ENCODE assay signal across 30 cellular contexts in genomic region chrX:21960569-21960968, GRCh38. TPM values are rescaled to one million over a fixed set of nuclear protein-coding genes. Genes with fewer than 3 reads are reported as not detected.
A peak's percentile ranks its signal among the peaks of the same experiment; 100 is the strongest.
DNase-seq lines count a peak whose midpoint lies in the region; TF ChIP-seq lines count a peak whose summit lies in the region.
"Had no signal": no experiment of that assay in that cellular context is flagged by ENCODE, and none has a peak within 500 bp of the region (broad histone marks: within the 10 kb centered on the region; RNA-seq: fewer than 3 reads in every experiment).

No MANE protein-coding gene starts in this region.

- H3K9me3 ChIP-seq in sigmoid colon: no peaks in the 10 kb centered on the region
- H3K9me3 ChIP-seq: esophagus squamous epithelium, gastroesophageal sphincter had no signal

- H3K27me3 ChIP-seq in sigmoid colon: no peaks in the 10 kb centered on the region
- H3K27me3 ChIP-seq: esophagus squamous epithelium, gastroesophageal sphincter had no signal

- peaks cover 2% of the 10 kb centered on the region for H3K36me3 Mint-ChIP-seq in activated naive CD4-positive, alpha-beta T cell treated with anti-CD3 and anti-CD28 coated beads for 36 hours (ENCODE audit: low read depth)
- H3K36me3 Mint-ChIP-seq in activated naive CD4-positive, alpha-beta T cell treated with anti-CD3 and anti-CD28 coated beads, Interleukin-2, amount 10 ng/mL, durations not matched to agents 7 days and 5 days: peaks cover 2% of the 10 kb centered on the region
- peaks cover 5% of the 10 kb centered on the region for H3K36me3 Mint-ChIP-seq in neural crest cell (ENCODE audit: low read depth)
- H3K36me3 Mint-ChIP-seq: immature natural killer cell; naive thymus-derived CD8-positive, alpha-beta T cell had no signal

- H3K4me3 ChIP-seq in choroid plexus epithelial cell (ENCODE audit: low read depth, low read length): no peak overlapping the region
- H3K4me3 ChIP-seq in sigmoid colon: no peak overlapping the region
- H3K4me3 ChIP-seq: esophagus squamous epithelium, gastroesophageal sphincter had no signal

- WGBS in sigmoid colon, 2 donors: 52 to 56% methylated on average over 3 of the region's 3 CpGs

- no peak for TF ChIP-seq EP300 in sigmoid colon (IDR thresholded peaks at IDR 0.05)

- no peaks in the 10 kb centered on the region for H3K27me3 Mint-ChIP-seq in activated naive CD4-positive, alpha-beta T cell treated with anti-CD3 and anti-CD28 coated beads for 36 hours (ENCODE audit: low read depth)
- no peaks in the 10 kb centered on the region for H3K27me3 Mint-ChIP-seq in activated naive CD4-positive, alpha-beta T cell treated with anti-CD3 and anti-CD28 coated beads, Interleukin-2, amount 10 ng/mL, durations not matched to agents 7 days and 5 days
- H3K27me3 Mint-ChIP-seq in neural crest cell (ENCODE audit: low read depth): no peaks in the 10 kb centered on the region
- H3K27me3 Mint-ChIP-seq: activated CD4-positive, alpha-beta T cell treated with anti-CD3 and anti-CD28 coated beads, Interleukin-2, amount 10 ng/mL, durations not matched to agents 7 days and 5 days; activated CD8-positive, alpha-beta memory T cell treated with anti-CD3 and anti-CD28 coated beads, Interleukin-2, amount 10 ng/mL, durations not matched to agents 7 days and 5 days; dendritic cell treated with granulocyte-macrophage colony-stimulating factor and Interleukin-4, amounts not matched to agents 40 ng/mL and 50 ng/mL, for 4 days; naive thymus-derived CD8-positive, alpha-beta T cell had no signal

- peaks cover 0 to 32% (median 19%) of the 10 kb centered on the region in 4 donors for H3K4me1 ChIP-seq in sigmoid colon
- H3K4me1 ChIP-seq: parathyroid adenoma had no signal

- H3K4me1 Mint-ChIP-seq in activated naive CD4-positive, alpha-beta T cell treated with anti-CD3 and anti-CD28 coated beads for 36 hours (ENCODE audit: low read depth): peaks cover 55% of the 10 kb centered on the region
- peaks cover 33% of the 10 kb centered on the region for H3K4me1 Mint-ChIP-seq in activated naive CD4-positive, alpha-beta T cell treated with anti-CD3 and anti-CD28 coated beads, Interleukin-2, amount 10 ng/mL, durations not matched to agents 7 days and 5 days
- peaks cover 56% of the 10 kb centered on the region for H3K4me1 Mint-ChIP-seq in neural crest cell

- intact Hi-C loops in activated naive CD4-positive, alpha-beta T cell treated with anti-CD3 and anti-CD28 coated beads for 36 hours (cut with micrococcal nuclease): no loop called here
- intact Hi-C loops in sigmoid colon (cut with DNase I): loop anchor here (10.0 kb wide), 2 partner anchors 206 to 1436 kb away; partner anchors contain the start of gene SMPX

- CTCF ChIA-PET in activated naive CD4-positive, alpha-beta T cell treated with anti-CD3 and anti-CD28 coated beads for 36 hours (lab: Charles Lee): interaction anchor here (1.0 kb wide), 1 partner anchor 12 kb away, joined by 3 read pairs; no protein-coding TSS in a partner anchor
- CTCF ChIA-PET in activated naive CD4-positive, alpha-beta T cell treated with anti-CD3 and anti-CD28 coated beads, Interleukin-2, amount 10 ng/mL, durations not matched to agents 7 days and 5 days (lab: Charles Lee): no interaction called here

- no peak for DNase-seq in activated naive CD4-positive, alpha-beta T cell treated with anti-CD3 and anti-CD28 coated beads for 36 hours
- no peak for DNase-seq in activated naive CD4-positive, alpha-beta T cell treated with anti-CD3 and anti-CD28 coated beads, Interleukin-2, amount 10 ng/mL, durations not matched to agents 7 days and 5 days
- DNase-seq in OCI-M1 (lab: John Stamatoyannopoulos, UW): peak; percentile 54
- peak; percentile 39 for DNase-seq in choroid plexus epithelial cell (ENCODE audit: low read depth)
- DNase-seq in neural crest cell (ENCODE audit: low read depth, low spot score): no peak
- no peak for DNase-seq in NOMO-1 treated with dmso at 0.1 percent for 144 hours (lab: John Stamatoyannopoulos, UW; ENCODE audit: unreplicated experiment)
- no peak for DNase-seq in NCI-H1436 treated with DMSO at 0.1 percent for 48 hours (lab: John Stamatoyannopoulos, UW)
- DNase-seq in sigmoid colon: no peak
- DNase-seq: 8988T; activated CD4-positive, alpha-beta T cell treated with anti-CD3 and anti-CD28 coated beads, Interleukin-2, amount 10 ng/mL, durations not matched to agents 7 days and 5 days; activated CD8-positive, alpha-beta memory T cell treated with anti-CD3 and anti-CD28 coated beads, Interleukin-2, amount 10 ng/mL, durations not matched to agents 7 days and 5 days; activated naive CD4-positive, alpha-beta T cell treated with anti-CD3 and anti-CD28 coated beads, Interleukin-2, amount 50 U/mL, for 16 hours; activated T-cell treated with anti-CD3 and anti-CD28 coated beads, Interleukin-2, amount 50 U/mL, for 48 hours; amygdala; esophagus squamous epithelium; HCEC 1CT; hypothalamus; immature natural killer cell; midbrain; naive thymus-derived CD8-positive, alpha-beta T cell; NCI-H446; NCI-H82; right cardiac atrium; stimulated activated CD4-positive, alpha-beta T cell treated with anti-CD3 and anti-CD28 coated beads, Interleukin-12 subunit alpha, Interleukin-12 subunit beta, amount 100 ng/mL, for 4 hours; stimulated activated CD4-positive, alpha-beta T cell treated with anti-CD3 and anti-CD28 coated beads, Interleukin-4, amount 100 ng/mL, for 4 hours; stimulated activated naive CD4-positive, alpha-beta T cell; WERI-Rb-1 had no signal

- no peak overlapping the region for H3K4me3 Mint-ChIP-seq in activated naive CD4-positive, alpha-beta T cell treated with anti-CD3 and anti-CD28 coated beads for 36 hours
- no peak overlapping the region for H3K4me3 Mint-ChIP-seq in activated naive CD4-positive, alpha-beta T cell treated with anti-CD3 and anti-CD28 coated beads, Interleukin-2, amount 10 ng/mL, durations not matched to agents 7 days and 5 days
- H3K4me3 Mint-ChIP-seq in neural crest cell: peak overlapping the region; percentile 13
- H3K4me3 Mint-ChIP-seq: activated CD4-positive, alpha-beta T cell treated with anti-CD3 and anti-CD28 coated beads, Interleukin-2, amount 10 ng/mL, durations not matched to agents 7 days and 5 days; activated CD8-positive, alpha-beta memory T cell treated with anti-CD3 and anti-CD28 coated beads, Interleukin-2, amount 10 ng/mL, durations not matched to agents 7 days and 5 days; dendritic cell treated with granulocyte-macrophage colony-stimulating factor and Interleukin-4, amounts not matched to agents 40 ng/mL and 50 ng/mL, for 4 days had no signal

- TF ChIP-seq POLR2A in sigmoid colon (IDR thresholded peaks at IDR 0.05): no peak

- TF ChIP-seq CTCF in choroid plexus epithelial cell (conservative IDR thresholded peaks at IDR 0.05; ENCODE audit: low read depth, low read length) (no peak), neural crest cell (conservative IDR thresholded peaks at IDR 0.05) (no peak), sigmoid colon (IDR thresholded peaks at IDR 0.05) (no peak)

- H3K9me3 Mint-ChIP-seq in activated naive CD4-positive, alpha-beta T cell treated with anti-CD3 and anti-CD28 coated beads for 36 hours: no peaks in the 10 kb centered on the region
- H3K9me3 Mint-ChIP-seq in activated naive CD4-positive, alpha-beta T cell treated with anti-CD3 and anti-CD28 coated beads, Interleukin-2, amount 10 ng/mL, durations not matched to agents 7 days and 5 days: no peaks in the 10 kb centered on the region
- no peaks in the 10 kb centered on the region for H3K9me3 Mint-ChIP-seq in neural crest cell
- H3K9me3 Mint-ChIP-seq: activated CD4-positive, alpha-beta T cell treated with anti-CD3 and anti-CD28 coated beads, Interleukin-2, amount 10 ng/mL, durations not matched to agents 7 days and 5 days; dendritic cell treated with granulocyte-macrophage colony-stimulating factor and Interleukin-4, amounts not matched to agents 40 ng/mL and 50 ng/mL, for 4 days; naive thymus-derived CD8-positive, alpha-beta T cell had no signal

- H3K27ac ChIP-seq in sigmoid colon: peak overlapping the region in 1 of 4 donors; percentile 41
- H3K27ac ChIP-seq: esophagus squamous epithelium, gastroesophageal sphincter, parathyroid adenoma, WERI-Rb-1 had no signal

- peak overlapping the region; percentile 13 for H3K27ac Mint-ChIP-seq in activated naive CD4-positive, alpha-beta T cell treated with anti-CD3 and anti-CD28 coated beads for 36 hours
- no peak overlapping the region for H3K27ac Mint-ChIP-seq in activated naive CD4-positive, alpha-beta T cell treated with anti-CD3 and anti-CD28 coated beads, Interleukin-2, amount 10 ng/mL, durations not matched to agents 7 days and 5 days
- H3K27ac Mint-ChIP-seq in neural crest cell (ENCODE audit: unreplicated experiment): no peak overlapping the region
- H3K27ac Mint-ChIP-seq: dendritic cell treated with granulocyte-macrophage colony-stimulating factor and Interleukin-4, amounts not matched to agents 40 ng/mL and 50 ng/mL, for 4 days had no signal

- H3K36me3 ChIP-seq in sigmoid colon: no peaks in the 10 kb centered on the region
- H3K36me3 ChIP-seq: esophagus squamous epithelium, gastroesophageal sphincter, WERI-Rb-1 had no signal

RNA-seq across cellular contexts. Expression of gene SMS, which starts 20.1 kb away (rescaled TPM):
- 100 to 1,000 TPM; 148 to 156 TPM for total RNA-seq in activated naive CD4-positive, alpha-beta T cell treated with anti-CD3 and anti-CD28 coated beads for 36 hours
- total RNA-seq in neural crest cell: 346 and 354 TPM in 2 replicates
- total RNA-seq in sigmoid colon: 10 to 100 TPM; 62.6 to 84.5 (median 70.0) TPM
- 10 to 100 TPM; 64.3 to 65.8 (median 64.5) TPM for polyA plus RNA-seq in sigmoid colon

Comparison
In these comparisons a context has a peak if more than half of its experiments do, and no peak if none do; other contexts are left out.
1. DNase-seq: peak in OCI-M1 (single experiment) and choroid plexus epithelial cell (single experiment); none in activated naive CD4-positive, alpha-beta T cell treated with anti-CD3 and anti-CD28 coated beads for 36 hours (single experiment), activated naive CD4-positive, alpha-beta T cell treated with anti-CD3 and anti-CD28 coated beads, Interleukin-2, amount 10 ng/mL, durations not matched to agents 7 days and 5 days (single experiment), neural crest cell (single experiment), NOMO-1 treated with dmso at 0.1 percent for 144 hours (single experiment), NCI-H1436 treated with DMSO at 0.1 percent for 48 hours (single experiment) and sigmoid colon (single experiment).